Comparison of ENCODE assay signal across 15 cellular contexts in genomic region chr12:2384533-2385328, GRCh38.
DNase-seq lines count a peak whose midpoint lies in the region; ATAC-seq, FAIRE-seq and TF ChIP-seq lines count a peak whose summit lies in the region.
"Had no signal": no experiment of that assay in that cellular context is flagged by ENCODE, and none has a peak within 500 bp of the region (broad histone marks: within the 10 kb centered on the region; RNA-seq: fewer than 3 reads in every experiment).

No MANE protein-coding gene starts in this region.

- peaks cover 19% of the 10 kb centered on the region for H3K4me1 ChIP-seq in hepatocyte (ENCODE audit: insufficient read depth)
- H3K4me1 ChIP-seq: testis had no signal

- H3K79me2 ChIP-seq in hepatocyte, result no peaks in the 10 kb centered on the region

- DNase-seq in GM03348 (ENCODE audit: low spot score) (peak; percentile 76), astrocyte of the cerebellum (ENCODE audit: low read depth) (peak; percentile 16), hepatocyte (ENCODE audit: low spot score) (peak; percentile 77), skeletal muscle cell (ENCODE audit: low read depth) (peak; percentile 68), GM19239 (ENCODE audit: insufficient read length, low spot score) (no peak)
- no peak for DNase-seq in stimulated activated naive CD4-positive, alpha-beta T cell (lab: John Stamatoyannopoulos, UW)
- DNase-seq in activated CD8-positive, alpha-beta T cell treated with anti-CD3 and anti-CD28 coated beads for 36 hours, result no peak
- DNase-seq: activated CD4-positive, alpha-beta T cell treated with anti-CD3 and anti-CD28 coated beads, Interleukin-2, amount 10 ng/mL, durations not matched to agents 7 days and 5 days; activated naive CD8-positive, alpha-beta T cell treated with anti-CD3 and anti-CD28 coated beads, Interleukin-2, amount 10 ng/mL, durations not matched to agents 7 days and 5 days; KG1; NCI-H446; testis had no signal

- no peak overlapping the region for H3K27ac Mint-ChIP-seq in activated CD8-positive, alpha-beta T cell treated with anti-CD3 and anti-CD28 coated beads for 36 hours
- H3K27ac Mint-ChIP-seq: activated CD4-positive, alpha-beta T cell treated with anti-CD3 and anti-CD28 coated beads, Interleukin-2, amount 10 ng/mL, durations not matched to agents 7 days and 5 days; activated naive CD8-positive, alpha-beta T cell treated with anti-CD3 and anti-CD28 coated beads, Interleukin-2, amount 10 ng/mL, durations not matched to agents 7 days and 5 days had no signal

- 36% methylated on average over 15 of the region's 15 CpGs for WGBS in hepatocyte (ENCODE audit: low lambda C conversion rate, missing lambda C conversion rate)

- intact Hi-C loops in activated CD8-positive, alpha-beta T cell treated with anti-CD3 and anti-CD28 coated beads for 36 hours (cut with micrococcal nuclease), result no loop called here

- no peaks in the 10 kb centered on the region for H3K27me3 ChIP-seq in hepatocyte
- H3K27me3 ChIP-seq: SJSA1, testis had no signal

- CTCF ChIA-PET in activated CD8-positive, alpha-beta T cell treated with anti-CD3 and anti-CD28 coated beads for 36 hours (lab: Charles Lee), result no interaction called here

- ATAC-seq in activated CD8-positive, alpha-beta T cell treated with anti-CD3 and anti-CD28 coated beads for 36 hours, result no peak
- no peak for ATAC-seq in GM21529 (IDR thresholded peaks at IDR 0.05; ENCODE audit: unreplicated experiment)

- no peak for FAIRE-seq in GM19239 (lab: Jason Lieb, UNC)
- FAIRE-seq: GM18507 had no signal

- peak overlapping the region; percentile 78 for H3K27ac ChIP-seq in hepatocyte
- H3K27ac ChIP-seq: testis had no signal

- H4K20me1 ChIP-seq in hepatocyte (ENCODE audit: insufficient read depth, poor library complexity, severe bottlenecking), result no peaks in the 10 kb centered on the region

- H3K4me2 ChIP-seq in hepatocyte, result peak overlapping the region; percentile 59

- H3K4me1 Mint-ChIP-seq in activated CD8-positive, alpha-beta T cell treated with anti-CD3 and anti-CD28 coated beads for 36 hours (ENCODE audit: low read depth), result no peaks in the 10 kb centered on the region
- H3K4me1 Mint-ChIP-seq: activated naive CD8-positive, alpha-beta T cell treated with anti-CD3 and anti-CD28 coated beads, Interleukin-2, amount 10 ng/mL, durations not matched to agents 7 days and 5 days had no signal

- H3K9me2 ChIP-seq in hepatocyte (replicated peaks; ENCODE audit: insufficient read depth), result no peaks in the 10 kb centered on the region

- TF ChIP-seq CTCF in astrocyte of the cerebellum (IDR thresholded peaks at IDR 0.05; ENCODE audit: low read depth, low read length, missing control alignments) (peak; percentile 15), hepatocyte (IDR thresholded peaks at IDR 0.05; ENCODE audit: poor library complexity) (peak; percentile 32)
- TF ChIP-seq CTCF in activated CD8-positive, alpha-beta T cell treated with anti-CD3 and anti-CD28 coated beads for 36 hours (IDR thresholded peaks at IDR 0.05), result no peak

- H3K9me3 Mint-ChIP-seq in activated CD8-positive, alpha-beta T cell treated with anti-CD3 and anti-CD28 coated beads for 36 hours, result no peaks in the 10 kb centered on the region
- H3K9me3 Mint-ChIP-seq: activated CD4-positive, alpha-beta T cell treated with anti-CD3 and anti-CD28 coated beads, Interleukin-2, amount 10 ng/mL, durations not matched to agents 7 days and 5 days; activated naive CD8-positive, alpha-beta T cell treated with anti-CD3 and anti-CD28 coated beads, Interleukin-2, amount 10 ng/mL, durations not matched to agents 7 days and 5 days had no signal

- POLR2A ChIA-PET in activated CD8-positive, alpha-beta T cell treated with anti-CD3 and anti-CD28 coated beads for 36 hours (lab: Charles Lee), result no interaction called here

- H3K36me3 ChIP-seq in hepatocyte (replicated peaks; ENCODE audit: insufficient read depth, low read depth), result no peaks in the 10 kb centered on the region
- H3K36me3 ChIP-seq: SJSA1 had no signal

- H2AFZ ChIP-seq in hepatocyte, result no peak overlapping the region

- no peaks in the 10 kb centered on the region for H3K36me3 Mint-ChIP-seq in activated CD8-positive, alpha-beta T cell treated with anti-CD3 and anti-CD28 coated beads for 36 hours (ENCODE audit: low read depth)
- H3K36me3 Mint-ChIP-seq: activated naive CD8-positive, alpha-beta T cell treated with anti-CD3 and anti-CD28 coated beads, Interleukin-2, amount 10 ng/mL, durations not matched to agents 7 days and 5 days had no signal

- H3K4me3 ChIP-seq in astrocyte of the cerebellum (ENCODE audit: low read depth, low read length) (no peak overlapping the region), hepatocyte (no peak overlapping the region), skeletal muscle cell (ENCODE audit: low read depth, low read length) (peak overlapping the region; percentile 3)
- H3K4me3 ChIP-seq: SJSA1, testis had no signal

- no peak overlapping the region for H3K4me3 Mint-ChIP-seq in activated CD8-positive, alpha-beta T cell treated with anti-CD3 and anti-CD28 coated beads for 36 hours
- H3K4me3 Mint-ChIP-seq: activated CD4-positive, alpha-beta T cell treated with anti-CD3 and anti-CD28 coated beads, Interleukin-2, amount 10 ng/mL, durations not matched to agents 7 days and 5 days; activated naive CD8-positive, alpha-beta T cell treated with anti-CD3 and anti-CD28 coated beads, Interleukin-2, amount 10 ng/mL, durations not matched to agents 7 days and 5 days had no signal

- H3K27me3 Mint-ChIP-seq in activated CD8-positive, alpha-beta T cell treated with anti-CD3 and anti-CD28 coated beads for 36 hours, result peaks cover 2% of the 10 kb centered on the region

- H3K9me3 ChIP-seq in hepatocyte (ENCODE audit: low read depth), result no peaks in the 10 kb centered on the region
- H3K9me3 ChIP-seq: SJSA1, testis had no signal

- in situ Hi-C loops in astrocyte of the cerebellum (cut with HindIII; ENCODE audit: low sequenced_read_pairs), result no loop called here

Comparison
In these comparisons a context has a peak if more than half of its experiments do, and no peak if none do; other contexts are left out.
1. DNase-seq: peak in GM03348 (single experiment), astrocyte of the cerebellum (single experiment), hepatocyte (single experiment) and skeletal muscle cell (single experiment); none in stimulated activated naive CD4-positive, alpha-beta T cell (0 of 6), activated CD8-positive, alpha-beta T cell treated with anti-CD3 and anti-CD28 coated beads for 36 hours (single experiment) and GM19239 (single experiment).